ENCODE assay signal across 8 cellular contexts in the genomic region with DNA sequence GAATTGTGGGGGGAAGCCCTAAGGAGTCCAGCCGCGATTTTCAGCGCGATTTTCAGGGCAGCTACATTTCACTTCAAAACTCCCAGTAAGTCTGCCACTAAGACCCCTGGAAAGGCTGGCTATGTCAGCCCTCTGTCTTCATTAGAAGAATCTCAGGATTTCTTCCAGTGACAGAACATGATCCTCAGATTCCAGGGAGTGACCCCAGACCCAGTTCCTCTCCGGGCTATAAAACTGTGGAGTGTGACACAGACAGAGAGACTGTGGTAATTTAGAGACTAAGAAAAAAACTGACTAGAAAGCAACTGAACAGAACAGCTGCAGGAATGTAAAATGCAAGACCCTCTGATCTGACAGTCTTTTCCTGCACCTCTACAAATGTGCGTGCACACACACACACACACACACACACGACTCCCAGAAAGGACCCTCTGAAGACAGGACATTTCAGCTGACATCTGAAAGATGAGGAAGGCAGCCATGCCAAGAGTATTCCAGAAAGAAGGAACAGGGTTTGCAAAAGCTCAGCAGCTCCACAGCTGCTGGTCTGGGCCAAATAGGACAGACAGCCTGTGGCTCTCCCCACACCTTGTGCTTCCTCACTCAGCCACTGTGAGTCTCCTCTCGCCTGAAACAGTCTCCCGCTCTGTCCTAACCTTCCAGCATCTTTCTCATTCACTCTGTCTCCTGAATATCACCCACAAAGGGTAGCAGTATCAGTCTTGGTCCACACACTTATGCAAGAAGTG.
DNase-seq lines count a peak whose midpoint lies in the region; ATAC-seq, FAIRE-seq and TF ChIP-seq lines count a peak whose summit lies in the region.

No MANE protein-coding gene starts in this region.

- peak; percentile 54 to 65 for TF ChIP-seq RAD21 in H1 (IDR thresholded peaks at IDR 0.05 in 1 of 2, conservative IDR thresholded peaks at IDR 0.05 in 1 of 2; ENCODE audit: low read depth in 2 of 2, low read length in 2 of 2)

- 90% methylated on average over 9 of the region's 9 CpGs; no CpG with 5 or more reads in 1 of the 2 experiments for WGBS in H1 (ENCODE audit: extremely low coverage in 1 of 2, insufficient coverage in 1 of 2, insufficient read length in 1 of 2, insufficient replicate concordance in 2 of 2, low coverage in 1 of 2, low lambda C conversion rate in 2 of 2, missing lambda C conversion rate in 1 of 2), 2 experiments

- POLR2A ChIA-PET in H1 (lab: Charles Lee; ENCODE audit: partially characterized antibody): no interaction called here
- POLR2A ChIA-PET in naive thymus-derived CD8-positive, alpha-beta T cell (lab: Charles Lee): interaction anchor here (0.5 to 1.6 kb wide), 3 partner anchors 18 to 1695 kb away, joined by 3 to 4 read pairs (median 4); no protein-coding TSS in a partner anchor

- H3K79me1 ChIP-seq in H1 (ENCODE audit: low read depth, low read length): no peaks in the 10 kb centered on the region

- H3K27ac Mint-ChIP-seq in naive thymus-derived CD8-positive, alpha-beta T cell: peak overlapping the region; percentile 41 to 96 (median 84)

- H3K36me3 Mint-ChIP-seq in naive thymus-derived CD8-positive, alpha-beta T cell: no peaks in the 10 kb centered on the region
- H3K36me3 Mint-ChIP-seq in activated T-cell treated with anti-CD3 and anti-CD28 coated beads, Interleukin-2, amount 50 U/mL, for 4 hours (ENCODE audit: insufficient read depth): no peaks in the 10 kb centered on the region

- ATAC-seq in naive thymus-derived CD8-positive, alpha-beta T cell: no peak
- no peak for ATAC-seq in activated T-cell treated with anti-CD3 and anti-CD28 coated beads, Interleukin-2, amount 50 U/mL, for 4 hours
- ATAC-seq in GM18873 (IDR thresholded peaks at IDR 0.05; ENCODE audit: low FRiP score, unreplicated experiment): no peak

- H3K14ac ChIP-seq in H1 (ENCODE audit: insufficient read length): no peak overlapping the region

- no peak overlapping the region for H3K27ac ChIP-seq in H1 (ENCODE audit: low read depth, low read length)

- no peak overlapping the region for H2BK12ac ChIP-seq in H1 (ENCODE audit: low read depth, low read length)

- no peak overlapping the region for H3K9ac ChIP-seq in H1 (replicated peaks in 1 of 4; ENCODE audit: extremely low read depth in 1 of 4, low read depth in 3 of 4, low read length in 3 of 4)

- no peak overlapping the region for H3K4me2 ChIP-seq in H1 (ENCODE audit: insufficient read depth in 1 of 2, low read depth in 2 of 2, low read length in 2 of 2)

- no peaks in the 10 kb centered on the region for H3K9me3 Mint-ChIP-seq in naive thymus-derived CD8-positive, alpha-beta T cell
- no peaks in the 10 kb centered on the region for H3K9me3 Mint-ChIP-seq in activated T-cell treated with anti-CD3 and anti-CD28 coated beads, Interleukin-2, amount 50 U/mL, for 4 hours

- no peaks in the 10 kb centered on the region for H3K23me2 ChIP-seq in H1 (ENCODE audit: low read depth, low read length)

- no peak overlapping the region for H3K18ac ChIP-seq in H1 (ENCODE audit: extremely low read depth, low read length)

- H3K9me3 ChIP-seq in H1 (ENCODE audit: insufficient read depth in 2 of 2, low read depth in 1 of 2, low read length in 1 of 2): no peaks in the 10 kb centered on the region

- no peaks in the 10 kb centered on the region for H3K36me3 ChIP-seq in H1 (ENCODE audit: control insufficient read depth in 2 of 4, insufficient read depth in 4 of 4, low read length in 3 of 4)

- FAIRE-seq in H1 (lab: Jason Lieb, UNC): peak; percentile 63

- no peak overlapping the region for H4K5ac ChIP-seq in H1 (ENCODE audit: insufficient read length, low read depth, low read length)

- no peaks in the 10 kb centered on the region; a peak in 1 of 7 replicates for H3K4me1 ChIP-seq in H1 (replicated peaks in 1 of 4; ENCODE audit: control insufficient read depth in 3 of 4, insufficient read depth in 4 of 4, low read length in 3 of 4)

- peak overlapping the region in 9 of 10 donors; percentile 13 to 70 (median 40) for H3K4me3 Mint-ChIP-seq in naive thymus-derived CD8-positive, alpha-beta T cell
- H3K4me3 Mint-ChIP-seq in activated T-cell treated with anti-CD3 and anti-CD28 coated beads, Interleukin-2, amount 50 U/mL, for 4 hours: no peak overlapping the region

- H4K20me1 ChIP-seq in H1 (replicated peaks in 1 of 2; ENCODE audit: control insufficient read depth in 1 of 2, insufficient read depth in 2 of 2, low read length in 2 of 2): no peaks in the 10 kb centered on the region

- H3K56ac ChIP-seq in H1 (replicated peaks; ENCODE audit: insufficient read length, low read depth, low read length): no peak overlapping the region

- H2AK5ac ChIP-seq in H1 (ENCODE audit: low read depth, low read length): no peak overlapping the region

- H3K4me1 Mint-ChIP-seq in naive thymus-derived CD8-positive, alpha-beta T cell: peaks cover 7 to 75% (median 30%) of the 10 kb centered on the region in 4 donors
- peaks cover 68% of the 10 kb centered on the region for H3K4me1 Mint-ChIP-seq in activated T-cell treated with anti-CD3 and anti-CD28 coated beads, Interleukin-2, amount 50 U/mL, for 4 hours (ENCODE audit: low read depth)

- no peaks in the 10 kb centered on the region for H3K27me3 ChIP-seq in H1 (replicated peaks in 1 of 4; ENCODE audit: control insufficient read depth in 3 of 4, extremely low read depth in 1 of 4, insufficient read depth in 3 of 4, low read length in 3 of 4)

- 0 out of 2 replicates have a peak overlapping the region, but pooled peaks have one; percentile 34 for H2AFZ ChIP-seq in H1 (ENCODE audit: low read length)

- TF ChIP-seq POLR2A in NB4 (IDR thresholded peaks at IDR 0.05; ENCODE audit: extremely low read depth, insufficient read length): no peak
- TF ChIP-seq POLR2A in H1 (IDR thresholded peaks at IDR 0.05; ENCODE audit: control extremely low read depth in 1 of 2, low read depth in 2 of 2, low read length in 2 of 2): no peak

- no peak overlapping the region for H2BK120ac ChIP-seq in H1 (replicated peaks; ENCODE audit: low read depth, low read length)

- no peaks in the 10 kb centered on the region for H3K79me2 ChIP-seq in H1 (ENCODE audit: control insufficient read depth in 1 of 2, insufficient read depth in 2 of 2, low read length in 2 of 2)

- H2BK20ac ChIP-seq in H1 (ENCODE audit: low read length): no peak overlapping the region

- no peak overlapping the region for H3K23ac ChIP-seq in H1 (ENCODE audit: insufficient read length)

- peak; percentile 58 for DNase-seq in GM12865 (ENCODE audit: low read depth)
- peak; percentile 28 for DNase-seq in NB4 (ENCODE audit: low read depth)
- peak; percentile 1 to 52 for DNase-seq in H1 (ENCODE audit: low read depth in 1 of 2, low spot score in 2 of 2)
- peak in 1 of 10 donors; percentile 17 for DNase-seq in naive thymus-derived CD8-positive, alpha-beta T cell
- no peak for DNase-seq in putamen (ENCODE audit: low spot score)
- no peak for DNase-seq in activated T-cell treated with anti-CD3 and anti-CD28 coated beads, Interleukin-2, amount 50 U/mL, for 4 hours
- DNase-seq in NCI-H345 treated with DMSO at 0.1 percent for 48 hours (lab: John Stamatoyannopoulos, UW; ENCODE audit: unreplicated experiment): no peak

- TF ChIP-seq CTCF in GM12865 (IDR thresholded peaks at IDR 0.05; ENCODE audit: insufficient read depth, low read depth, low read length, missing control alignments): peak; percentile 15
- TF ChIP-seq CTCF in NB4 (IDR thresholded peaks at IDR 0.05; ENCODE audit: low read depth, low read length): no peak
- TF ChIP-seq CTCF in H1 (IDR thresholded peaks at IDR 0.05; ENCODE audit: control extremely low read depth in 1 of 3, insufficient read depth in 1 of 3, low read depth in 1 of 3, low read length in 3 of 3): peak; percentile 39 to 67 (median 61)

- no peak overlapping the region for H4K91ac ChIP-seq in H1 (replicated peaks; ENCODE audit: insufficient read length, low read length)

- peaks cover 0 to 1% (median 0%) of the 10 kb centered on the region in 5 donors for H3K27me3 Mint-ChIP-seq in naive thymus-derived CD8-positive, alpha-beta T cell
- no peaks in the 10 kb centered on the region for H3K27me3 Mint-ChIP-seq in activated T-cell treated with anti-CD3 and anti-CD28 coated beads, Interleukin-2, amount 50 U/mL, for 4 hours (ENCODE audit: low read depth)

- no peak overlapping the region for H2BK15ac ChIP-seq in H1 (ENCODE audit: low read length)

- H4K8ac ChIP-seq in H1 (ENCODE audit: extremely low read depth, insufficient read depth, low read length): no peak overlapping the region

- H3K4me3 ChIP-seq in GM12865 (ENCODE audit: low read depth, low read length) (peak overlapping the region; percentile 27; the same call in 1 of the 2 replicates), NB4 (ENCODE audit: low read depth, low read length) (no peak overlapping the region), H1 (ENCODE audit: extremely low read depth in 1 of 4, insufficient read depth in 2 of 4, low read depth in 3 of 4, low read length in 4 of 4) (no peak overlapping the region)

- H2BK5ac ChIP-seq in H1 (ENCODE audit: low read depth, low read length): no peak overlapping the region

- CTCF ChIA-PET in H1 (lab: Charles Lee; ENCODE audit: partially characterized antibody): interaction anchor here (0.6 to 7.5 kb wide), 20 partner anchors 10 to 209 kb away, joined by 3 to 61 read pairs (median 3); no protein-coding TSS in a partner anchor

- TF ChIP-seq EP300 in H1 (IDR thresholded peaks at IDR 0.05; ENCODE audit: borderline replicate concordance in 1 of 2, low read depth in 2 of 2, low read length in 2 of 2): no peak

- no peak overlapping the region for H3K4ac ChIP-seq in H1 (replicated peaks; ENCODE audit: insufficient read length, low read depth, low read length)

TF ChIP-seq in H1, 55 proteins besides CTCF, POLR2A, EP300 and RAD21 (continues in another document):
- TF ChIP-seq CHD2 (IDR thresholded peaks at IDR 0.05; ENCODE audit: low read length) (no peak), RNF2 (IDR thresholded peaks at IDR 0.05; ENCODE audit: borderline replicate concordance, low read depth, low read length, missing control alignments, poor library complexity, severe bottlenecking) (no peak), POLR2AphosphoS5 (IDR thresholded peaks at IDR 0.05; ENCODE audit: low read depth, low read length) (no peak), RXRA (IDR thresholded peaks at IDR 0.05; ENCODE audit: insufficient read depth, low read depth, low read length) (no peak), JUND (IDR thresholded peaks at IDR 0.05; ENCODE audit: low read length) (no peak), CTBP2 (IDR thresholded peaks at IDR 0.05; ENCODE audit: borderline replicate concordance, insufficient read depth, insufficient read length, low read length) (no peak), GTF2F1 (IDR thresholded peaks at IDR 0.05; ENCODE audit: borderline replicate concordance, low read depth, low read length) (no peak), POU5F1 (IDR thresholded peaks at IDR 0.05; ENCODE audit: low read depth, low read length) (no peak), SP4 (IDR thresholded peaks at IDR 0.05; ENCODE audit: low read length) (no peak)
- TF ChIP-seq, protein P1, sequence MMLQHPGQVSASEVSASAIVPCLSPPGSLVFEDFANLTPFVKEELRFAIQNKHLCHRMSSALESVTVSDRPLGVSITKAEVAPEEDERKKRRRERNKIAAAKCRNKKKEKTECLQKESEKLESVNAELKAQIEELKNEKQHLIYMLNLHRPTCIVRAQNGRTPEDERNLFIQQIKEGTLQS (IDR thresholded peaks at IDR 0.05; ENCODE audit: insufficient read depth, low read depth, low read length): no peak

Comparison
In these comparisons a context has a peak if more than half of its experiments do, and no peak if none do; other contexts are left out.
1. DNase-seq: peak in GM12865 (single experiment), NB4 (single experiment) and H1 (2 of 2); none in putamen (single experiment), activated T-cell treated with anti-CD3 and anti-CD28 coated beads, Interleukin-2, amount 50 U/mL, for 4 hours (single experiment) and NCI-H345 treated with DMSO at 0.1 percent for 48 hours (single experiment).